Comparison of ENCODE assay signal across 1 cellular context in genomic region chr1:159924791-159925712, GRCh38.
A peak's percentile ranks its signal among the peaks of the same experiment; 100 is the strongest.
TF ChIP-seq lines count a peak whose summit lies in the region.

TAGLN2 (minus strand) TSS chr1:159925507; CDS start chr1:159920509, 4,998 bp downstream.

TF ChIP-seq in HepG2, 621 proteins besides CTCF, POLR2A, EP300 and RAD21 (continued from another document and continues in another):
- TF ChIP-seq ZNF512 (CRISPR knock-in tag; IDR thresholded peaks at IDR 0.05) (no peak), ZNF441 (CRISPR knock-in tag; IDR thresholded peaks at IDR 0.05; ENCODE audit: borderline replicate concordance) (no peak), KLF6 (CRISPR knock-in tag; IDR thresholded peaks at IDR 0.05) (0 out of 2 replicates have a peak, but pooled peaks have one; percentile 35), TBL1XR1 (IDR thresholded peaks at IDR 0.05; ENCODE audit: borderline replicate concordance, low read length, partially characterized antibody) (no peak), ZNF263 (CRISPR knock-in tag; IDR thresholded peaks at IDR 0.05) (no peak), ARHGAP35 (CRISPR knock-in tag; IDR thresholded peaks at IDR 0.05; ENCODE audit: borderline replicate concordance) (no peak), ZNF326 (CRISPR knock-in tag; IDR thresholded peaks at IDR 0.05; ENCODE audit: borderline replicate concordance) (no peak), HNRNPL (IDR thresholded peaks at IDR 0.05; ENCODE audit: low read depth, low read length) (no peak), ZNF547 (CRISPR knock-in tag; IDR thresholded peaks at IDR 0.05) (no peak), TFDP2 (CRISPR knock-in tag; IDR thresholded peaks at IDR 0.05) (peak; percentile 56; the same call in 1 of the 2 replicates), ZBTB7A (CRISPR knock-in tag; IDR thresholded peaks at IDR 0.05) (0 out of 2 replicates have a peak, but pooled peaks have one; percentile 22), PBX2 (CRISPR knock-in tag; IDR thresholded peaks at IDR 0.05) (no peak), ADNP (CRISPR knock-in tag; IDR thresholded peaks at IDR 0.05) (no peak), SATB2 (CRISPR knock-in tag; IDR thresholded peaks at IDR 0.05) (no peak), THAP7 (CRISPR knock-in tag; IDR thresholded peaks at IDR 0.05) (peak; percentile 42; the same call in 1 of the 2 replicates), GZF1 (CRISPR knock-in tag; IDR thresholded peaks at IDR 0.05) (no peak), EED (CRISPR knock-in tag; IDR thresholded peaks at IDR 0.05) (no peak), GABPB1 (CRISPR knock-in tag; IDR thresholded peaks at IDR 0.05) (peak; percentile 71; the same call in 1 of the 2 replicates), U2AF2 (IDR thresholded peaks at IDR 0.05; ENCODE audit: low read depth, low read length) (no peak), ZFP62 (CRISPR knock-in tag; IDR thresholded peaks at IDR 0.05) (no peak), ZNF207 (IDR thresholded peaks at IDR 0.05; ENCODE audit: borderline replicate concordance) (no peak), RFX5 (IDR thresholded peaks at IDR 0.05; ENCODE audit: low read depth, low read length) (no peak), ZNF605 (CRISPR knock-in tag; IDR thresholded peaks at IDR 0.05) (0 out of 2 replicates have a peak, but pooled peaks have one; percentile 57), NFE2L1 (CRISPR knock-in tag; IDR thresholded peaks at IDR 0.05; ENCODE audit: borderline replicate concordance) (no peak), RFX1 (IDR thresholded peaks at IDR 0.05) (no peak), HDAC2 (CRISPR knock-in tag; IDR thresholded peaks at IDR 0.05) (no peak), GATAD1 (CRISPR knock-in tag; IDR thresholded peaks at IDR 0.05) (0 out of 2 replicates have a peak, but pooled peaks have one; percentile 26), ZNF20 (CRISPR knock-in tag; IDR thresholded peaks at IDR 0.05) (no peak), IKZF1 (IDR thresholded peaks at IDR 0.05) (no peak), ZNF281 (CRISPR knock-in tag; IDR thresholded peaks at IDR 0.05; ENCODE audit: borderline replicate concordance) (no peak), ZNF235 (CRISPR knock-in tag; IDR thresholded peaks at IDR 0.05; ENCODE audit: borderline replicate concordance) (no peak), RORA (CRISPR knock-in tag; IDR thresholded peaks at IDR 0.05) (no peak), TMF1 (CRISPR knock-in tag; IDR thresholded peaks at IDR 0.05; ENCODE audit: low read depth) (no peak), NCOR1 (IDR thresholded peaks at IDR 0.05; ENCODE audit: borderline replicate concordance, low read length) (no peak), ZNF329 (CRISPR knock-in tag; IDR thresholded peaks at IDR 0.05; ENCODE audit: low read depth) (no peak), SNAPC4 (CRISPR knock-in tag; IDR thresholded peaks at IDR 0.05) (no peak), MAFG (CRISPR knock-in tag; IDR thresholded peaks at IDR 0.05) (no peak), ZKSCAN8 (CRISPR knock-in tag; IDR thresholded peaks at IDR 0.05; ENCODE audit: borderline replicate concordance) (no peak), DZIP1 (CRISPR knock-in tag; IDR thresholded peaks at IDR 0.05) (no peak), REXO4 (CRISPR knock-in tag; IDR thresholded peaks at IDR 0.05; ENCODE audit: borderline replicate concordance) (no peak), CREBL2 (CRISPR knock-in tag; IDR thresholded peaks at IDR 0.05; ENCODE audit: borderline replicate concordance) (no peak), MED13 (CRISPR knock-in tag; IDR thresholded peaks at IDR 0.05) (no peak), ZC3H4 (CRISPR knock-in tag; IDR thresholded peaks at IDR 0.05; ENCODE audit: borderline replicate concordance) (no peak), FOXA3 (CRISPR knock-in tag; IDR thresholded peaks at IDR 0.05) (no peak), PAWR (CRISPR knock-in tag; IDR thresholded peaks at IDR 0.05; ENCODE audit: borderline replicate concordance) (no peak), HNF1A (IDR thresholded peaks at IDR 0.05; ENCODE audit: low read depth) (no peak), HNF1A (CRISPR knock-in tag; IDR thresholded peaks at IDR 0.05; ENCODE audit: borderline replicate concordance) (no peak), ZNF3 (CRISPR knock-in tag; IDR thresholded peaks at IDR 0.05) (no peak), SRSF4 (IDR thresholded peaks at IDR 0.05; ENCODE audit: low read depth, low read length, poor library complexity, severe bottlenecking) (no peak)
